8 cellular contexts compared by ENCODE assay signal in genomic region chr10:109978481-109978880, GRCh38. TPM values are rescaled to one million over a fixed set of nuclear protein-coding genes. Genes with fewer than 3 reads are reported as not detected.
DNase-seq lines count a peak whose midpoint lies in the region; ATAC-seq and TF ChIP-seq lines count a peak whose summit lies in the region.

No MANE protein-coding gene starts in this region.

- no peaks in the 10 kb centered on the region for H3K27me3 ChIP-seq in testis

- CTCF ChIA-PET in activated CD8-positive, alpha-beta T cell treated with anti-CD3 and anti-CD28 coated beads, Interleukin-2, amount 10 ng/mL, durations not matched to agents 7 days and 5 days (lab: Charles Lee), result interaction anchor here (0.7 to 5.9 kb wide), 45 partner anchors 8 to 328 kb away, joined by 3 to 53 read pairs (median 5); partner anchors contain the start of gene ADD3

- no peak overlapping the region for H3K4me3 Mint-ChIP-seq in activated CD8-positive, alpha-beta T cell treated with anti-CD3 and anti-CD28 coated beads, Interleukin-2, amount 10 ng/mL, durations not matched to agents 7 days and 5 days
- H3K4me3 Mint-ChIP-seq in nephron, result no peak overlapping the region

- no peaks in the 10 kb centered on the region for H3K36me3 ChIP-seq in testis (ENCODE audit: low read depth, missing control alignments)

- TF ChIP-seq POLR2A in testis (IDR thresholded peaks at IDR 0.05), result no peak

- no peaks in the 10 kb centered on the region for H3K9me3 Mint-ChIP-seq in activated CD8-positive, alpha-beta T cell treated with anti-CD3 and anti-CD28 coated beads, Interleukin-2, amount 10 ng/mL, durations not matched to agents 7 days and 5 days (ENCODE audit: insufficient read depth)
- no peaks in the 10 kb centered on the region for H3K9me3 Mint-ChIP-seq in nephron

- ATAC-seq in activated CD8-positive, alpha-beta T cell treated with anti-CD3 and anti-CD28 coated beads, Interleukin-2, amount 10 ng/mL, durations not matched to agents 7 days and 5 days, result peak; percentile 36
- no peak for ATAC-seq in HG03097 (IDR thresholded peaks at IDR 0.05; ENCODE audit: low FRiP score, unreplicated experiment)

- intact Hi-C loops in testis (cut with DNase I; ENCODE audit: low total_unique reads), result no loop called here

- WGBS in testis, 2 donors, result 46 to 59% methylated on average over 6 of the region's 6 CpGs

- no peak overlapping the region for H3K27ac Mint-ChIP-seq in activated CD8-positive, alpha-beta T cell treated with anti-CD3 and anti-CD28 coated beads, Interleukin-2, amount 10 ng/mL, durations not matched to agents 7 days and 5 days
- H3K27ac Mint-ChIP-seq in nephron, result peak overlapping the region; percentile 15 to 89 (median 53)

- no peaks in the 10 kb centered on the region for H3K9me3 ChIP-seq in testis

- peak; percentile 56 for DNase-seq in ELR (ENCODE audit: low read depth)
- peak; percentile 74 for DNase-seq in LHCN-M2 (ENCODE audit: low read depth)
- peak; percentile 73 for DNase-seq in activated CD8-positive, alpha-beta T cell treated with anti-CD3 and anti-CD28 coated beads, Interleukin-2, amount 10 ng/mL, durations not matched to agents 7 days and 5 days
- DNase-seq in epithelial cell of proximal tubule (ENCODE audit: low read depth), result no peak
- DNase-seq in testis, result peak; percentile 74
- DNase-seq in SHP77 (lab: John Stamatoyannopoulos, UW), result no peak

- H3K4me3 ChIP-seq in epithelial cell of proximal tubule (ENCODE audit: low read depth, low read length) (no peak overlapping the region), testis (no peak overlapping the region)

- H3K27ac ChIP-seq in testis, result peak overlapping the region; percentile 16 to 71

- H3K36me3 Mint-ChIP-seq in activated CD8-positive, alpha-beta T cell treated with anti-CD3 and anti-CD28 coated beads, Interleukin-2, amount 10 ng/mL, durations not matched to agents 7 days and 5 days (ENCODE audit: low read depth), result no peaks in the 10 kb centered on the region
- no peaks in the 10 kb centered on the region for H3K36me3 Mint-ChIP-seq in nephron (ENCODE audit: low read depth)

- peak; percentile 88 for TF ChIP-seq CTCF in epithelial cell of proximal tubule (conservative IDR thresholded peaks at IDR 0.05; ENCODE audit: low read depth, low read length)
- TF ChIP-seq CTCF in nephron (IDR thresholded peaks at IDR 0.05; ENCODE audit: unreplicated experiment in 3 of 3), result peak; percentile 36 to 56 (median 39)
- peak; percentile 69 to 80 (median 78) for TF ChIP-seq CTCF in testis (IDR thresholded peaks at IDR 0.05)

- POLR2A ChIA-PET in activated CD8-positive, alpha-beta T cell treated with anti-CD3 and anti-CD28 coated beads, Interleukin-2, amount 10 ng/mL, durations not matched to agents 7 days and 5 days (lab: Charles Lee), result no interaction called here

- peaks cover 3% of the 10 kb centered on the region for H3K27me3 Mint-ChIP-seq in activated CD8-positive, alpha-beta T cell treated with anti-CD3 and anti-CD28 coated beads, Interleukin-2, amount 10 ng/mL, durations not matched to agents 7 days and 5 days (ENCODE audit: low read depth)
- H3K27me3 Mint-ChIP-seq in nephron (ENCODE audit: low read depth), result no peaks in the 10 kb centered on the region

- peaks cover 55% of the 10 kb centered on the region for H3K4me1 ChIP-seq in testis

- H3K4me1 Mint-ChIP-seq in activated CD8-positive, alpha-beta T cell treated with anti-CD3 and anti-CD28 coated beads, Interleukin-2, amount 10 ng/mL, durations not matched to agents 7 days and 5 days (ENCODE audit: low read depth), result no peaks in the 10 kb centered on the region
- peaks cover 58% of the 10 kb centered on the region for H3K4me1 Mint-ChIP-seq in nephron

RNA-seq across cellular contexts. Expression of gene ADD3, which starts 29.3 kb away (rescaled TPM):
- total RNA-seq in LHCN-M2 (2014; rRNA removed) (66.1 and 148 TPM in 2 replicates), epithelial cell of proximal tubule (30.0 and 43.8 TPM in 2 replicates), testis (100 to 1,000 TPM; 240 to 394 TPM)
- polyA plus RNA-seq in LHCN-M2 (2012), result 30.4 TPM
- 100 to 1,000 TPM; 172 to 200 TPM for total RNA-seq in activated CD8-positive, alpha-beta T cell treated with anti-CD3 and anti-CD28 coated beads, Interleukin-2, amount 10 ng/mL, durations not matched to agents 7 days and 5 days
- 155 TPM for polyA plus RNA-seq in testis (ENCODE audit: insufficient read depth, low read depth, low replicate concordance)

RNA-seq across cellular contexts. Expression of gene XPNPEP1, which starts 55.2 kb away (rescaled TPM):
- total RNA-seq in LHCN-M2 (2014; rRNA removed) (117 and 125 TPM in 2 replicates), epithelial cell of proximal tubule (98.1 and 191 TPM in 2 replicates), testis (100 to 1,000 TPM in 1 of 2 donors, 10 to 100 TPM in 1; 90.2 to 118 TPM)
- 61.4 TPM for polyA plus RNA-seq in LHCN-M2 (2012)
- total RNA-seq in activated CD8-positive, alpha-beta T cell treated with anti-CD3 and anti-CD28 coated beads, Interleukin-2, amount 10 ng/mL, durations not matched to agents 7 days and 5 days, result 100 to 1,000 TPM; 102 to 106 TPM
- polyA plus RNA-seq in testis (ENCODE audit: insufficient read depth, low read depth, low replicate concordance), result 55.5 TPM

Comparison
In these comparisons a context has a peak if more than half of its experiments do, and no peak if none do; other contexts are left out.
1. DNase-seq: peak in ELR (single experiment), LHCN-M2 (single experiment), activated CD8-positive, alpha-beta T cell treated with anti-CD3 and anti-CD28 coated beads, Interleukin-2, amount 10 ng/mL, durations not matched to agents 7 days and 5 days (single experiment) and testis (single experiment); none in epithelial cell of proximal tubule (single experiment) and SHP77 (0 of 2).
2. Peak in every context shown above with its lines, with median percentiles within 50 percentile points of each other: CTCF ChIP-seq.